1 cellular context compared by ENCODE assay signal in the genomic region with DNA sequence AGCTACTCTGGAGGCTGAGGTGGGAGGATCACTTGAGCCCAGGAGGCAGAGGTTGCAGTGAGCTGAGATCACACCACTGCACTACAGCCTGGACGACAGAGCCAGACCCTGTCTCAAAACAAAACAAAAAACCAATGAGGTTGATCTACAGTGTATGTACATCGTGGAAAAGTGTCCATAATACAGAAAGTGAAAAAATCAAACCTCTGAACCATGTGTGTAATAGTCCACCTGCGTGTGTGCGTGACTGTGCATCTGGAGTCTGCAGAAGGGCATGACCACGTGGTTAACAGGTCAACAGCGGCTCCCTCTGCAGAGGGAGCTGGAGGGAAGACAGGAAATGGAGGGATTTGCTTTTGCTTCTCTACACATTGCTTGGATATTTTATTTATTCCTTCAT.
TF ChIP-seq lines count a peak whose summit lies in the region.

No MANE protein-coding gene starts in this region.

TF ChIP-seq in HepG2, 621 proteins besides CTCF, POLR2A, EP300 and RAD21 (continued from another document):
- TF ChIP-seq ZNF446 (CRISPR knock-in tag; IDR thresholded peaks at IDR 0.05) (no peak), TBL1XR1 (IDR thresholded peaks at IDR 0.05; ENCODE audit: borderline replicate concordance, low read length, partially characterized antibody) (no peak), RCOR2 (CRISPR knock-in tag; IDR thresholded peaks at IDR 0.05) (peak; percentile 76; the same call in 1 of the 2 replicates), ZNF710 (CRISPR knock-in tag; IDR thresholded peaks at IDR 0.05; ENCODE audit: borderline replicate concordance) (0 out of 2 replicates have a peak, but pooled peaks have one; percentile 28)
